10 cellular contexts compared by ENCODE assay signal in genomic region chr20:35312348-35312747, GRCh38. TPM values are rescaled to one million over a fixed set of nuclear protein-coding genes. Genes with fewer than 3 reads are reported as not detected.
DNase-seq lines count a peak whose midpoint lies in the region; ATAC-seq and TF ChIP-seq lines count a peak whose summit lies in the region.
"Had no signal": no experiment of that assay in that cellular context is flagged by ENCODE, and none has a peak within 500 bp of the region (broad histone marks: within the 10 kb centered on the region; RNA-seq: fewer than 3 reads in every experiment).

No MANE protein-coding gene starts in this region.

- peak; percentile 69 for DNase-seq in Calu3
- DNase-seq in IMR-90 = peak; percentile 96
- DNase-seq in activated naive CD8-positive, alpha-beta T cell treated with anti-CD3 and anti-CD28 coated beads for 36 hours = no peak
- DNase-seq in kidney glomerular epithelial cell (lab: John Stamatoyannopoulos, UW) = peak; percentile 89
- DNase-seq in CD14-positive monocyte (ENCODE audit: low spot score) = no peak
- DNase-seq in stimulated activated naive CD4-positive, alpha-beta T cell treated with Interleukin-2 at 50 U/mL for 16 hours (lab: John Stamatoyannopoulos, UW) = no peak
- DNase-seq in AML-193 (lab: John Stamatoyannopoulos, UW) = no peak
- DNase-seq: activated T-cell treated with anti-CD3 and anti-CD28 coated beads, Interleukin-2, amount 50 U/mL, for 1 hour; NCI-H510A had no signal

- peak overlapping the region; percentile 84 for H2BK5ac ChIP-seq in IMR-90 (ENCODE audit: low read depth, low read length, poor library complexity, severe bottlenecking)

- peak; percentile 33; the same call in 1 of the 2 replicates for TF ChIP-seq RAD21 in IMR-90 (IDR thresholded peaks at IDR 0.05; ENCODE audit: low read length)

- no peak overlapping the region for H3K14ac ChIP-seq in IMR-90 (replicated peaks; ENCODE audit: low read depth, low read length)

- dilution Hi-C loops in IMR-90 (cut with HindIII; ENCODE audit: low sequenced_read_pairs, unreplicated experiment) = no loop called here

- intact Hi-C loops in Calu3 (cut with micrococcal nuclease; ENCODE audit: unreplicated experiment) (no loop called here), IMR-90 (cut with micrococcal nuclease) (no loop called here), CD14-positive monocyte (cut with micrococcal nuclease) (no loop called here)

- H3K18ac ChIP-seq in IMR-90 (ENCODE audit: low read depth, low read length) = no peak overlapping the region

- H3K27ac Mint-ChIP-seq in Calu3 (ENCODE audit: unreplicated experiment) = peak overlapping the region; percentile 96
- H3K27ac Mint-ChIP-seq in activated naive CD8-positive, alpha-beta T cell treated with anti-CD3 and anti-CD28 coated beads for 36 hours = peak overlapping the region; percentile 50
- H3K27ac Mint-ChIP-seq in CD14-positive monocyte = peak overlapping the region in 1 of 7 donors; percentile 22

- H3K4me3 Mint-ChIP-seq in Calu3 (ENCODE audit: low read depth, unreplicated experiment) (peak overlapping the region; percentile 27), CD14-positive monocyte (no peak overlapping the region)
- no peak overlapping the region for H3K4me3 Mint-ChIP-seq in activated naive CD8-positive, alpha-beta T cell treated with anti-CD3 and anti-CD28 coated beads for 36 hours

- no peak overlapping the region for H2AK5ac ChIP-seq in IMR-90 (ENCODE audit: low read depth, low read length)

- H3K9ac ChIP-seq in IMR-90 (ENCODE audit: low read depth, low read length) = no peak overlapping the region

- H3K27me3 ChIP-seq in IMR-90 (ENCODE audit: control insufficient read depth, insufficient read depth, low read length) = no peaks in the 10 kb centered on the region

- H4K5ac ChIP-seq in IMR-90 (ENCODE audit: low read depth, low read length) = no peak overlapping the region; the same call in 1 of the 2 replicates

- H3K36me3 ChIP-seq in IMR-90 (ENCODE audit: control insufficient read depth, insufficient read depth, low read length) = no peaks in the 10 kb centered on the region

- H3K4ac ChIP-seq in IMR-90 (ENCODE audit: low read depth, low read length) = peak overlapping the region; percentile 78; the same call in 1 of the 2 replicates

- CTCF ChIA-PET in Calu3 (lab: Charles Lee) (interaction anchor here (0.6 to 1.4 kb wide), 6 partner anchors 8 to 60 kb away, joined by 3 to 8 read pairs (median 4); no protein-coding TSS in a partner anchor), IMR-90 (lab: Yijun Ruan, JAX) (no interaction called here)

- peak overlapping the region; percentile 99 for H2BK120ac ChIP-seq in IMR-90 (ENCODE audit: low read depth, low read length)

- H3K27ac ChIP-seq in IMR-90 (ENCODE audit: insufficient read depth, low read length) = no peak overlapping the region

- H3K4me1 Mint-ChIP-seq in Calu3 (ENCODE audit: low read depth, unreplicated experiment) (peaks cover 65% of the 10 kb centered on the region), CD14-positive monocyte (peaks cover 17% of the 10 kb centered on the region)
- H3K4me1 Mint-ChIP-seq in activated naive CD8-positive, alpha-beta T cell treated with anti-CD3 and anti-CD28 coated beads for 36 hours = peaks cover 31% of the 10 kb centered on the region

- ATAC-seq in IMR-90 (ENCODE audit: low read depth) (peak; percentile 72), HG02852 (IDR thresholded peaks at IDR 0.05; ENCODE audit: unreplicated experiment) (no peak)

- H2BK15ac ChIP-seq in IMR-90 (ENCODE audit: low read depth, low read length) = no peak overlapping the region; the same call in 2 of the 3 replicates

- in situ Hi-C loops in IMR-90 (cut with MboI; ENCODE audit: low sequenced_read_pairs) = no loop called here

- H3K23ac ChIP-seq in IMR-90 (ENCODE audit: low read depth, low read length) = peak overlapping the region; percentile 30; the same call in 1 of the 2 replicates

- no peak for TF ChIP-seq POLR2A in IMR-90 (IDR thresholded peaks at IDR 0.05; ENCODE audit: low read depth, low read length)

- H2AK9ac ChIP-seq in IMR-90 (replicated peaks; ENCODE audit: low read depth, low read length, poor library complexity) = no peak overlapping the region

- POLR2A ChIA-PET in IMR-90 (lab: Charles Lee; ENCODE audit: unreplicated experiment) = no interaction called here

- H4K8ac ChIP-seq in IMR-90 (ENCODE audit: low read depth in 2 of 2, low read length in 2 of 2) = peak overlapping the region; percentile 29 to 85; a peak in 2 of 4 replicates

- H3K9me3 ChIP-seq in IMR-90 (ENCODE audit: control insufficient read depth, insufficient read depth, low read length) = no peaks in the 10 kb centered on the region

- no CpG with 5 or more reads among the region's 1 CpG for WGBS in IMR-90 (ENCODE audit: extremely low coverage in 2 of 2, insufficient read length in 1 of 2), 2 experiments

- peak overlapping the region; percentile 92; the same call in 1 of the 2 replicates for H2BK20ac ChIP-seq in IMR-90 (ENCODE audit: low read depth, low read length)

- no peak overlapping the region for H2AFZ ChIP-seq in IMR-90 (replicated peaks; ENCODE audit: low read length, poor library complexity)

- peak overlapping the region; percentile 16; the same call in 1 of the 2 replicates for H3K4me2 ChIP-seq in IMR-90 (ENCODE audit: low read depth, low read length)

- BruUV-seq in Calu3 (replicated peaks; lab: Mats Ljungman, UMichigan) (no TSS peak), IMR-90 (replicated peaks; lab: Mats Ljungman, UMichigan) (no TSS peak)

- TF ChIP-seq CTCF in Calu3 (IDR thresholded peaks at IDR 0.05; ENCODE audit: unreplicated experiment) (no peak), IMR-90 (conservative IDR thresholded peaks at IDR 0.05; ENCODE audit: low read depth, low read length) (no peak), CD14-positive monocyte (IDR thresholded peaks at IDR 0.05) (no peak)

- H3K56ac ChIP-seq in IMR-90 (ENCODE audit: extremely low read depth, insufficient read depth, low read length) = no peak overlapping the region

- H3K4me1 ChIP-seq in IMR-90 (ENCODE audit: control insufficient read depth, insufficient read depth, low read length) = peaks cover 34% of the 10 kb centered on the region

- H4K91ac ChIP-seq in IMR-90 (ENCODE audit: insufficient read depth, low read depth, low read length) = 0 out of 2 replicates have a peak overlapping the region, but pooled peaks have one; percentile 35

- H3K9me3 Mint-ChIP-seq in Calu3 (ENCODE audit: low read depth, unreplicated experiment) (no peaks in the 10 kb centered on the region), CD14-positive monocyte (no peaks in the 10 kb centered on the region)
- H3K9me3 Mint-ChIP-seq in activated naive CD8-positive, alpha-beta T cell treated with anti-CD3 and anti-CD28 coated beads for 36 hours = no peaks in the 10 kb centered on the region

- H3K9me1 ChIP-seq in IMR-90 (ENCODE audit: insufficient read depth, low read length) = peaks cover 41% of the 10 kb centered on the region

- H3K4me3 ChIP-seq in IMR-90 (ENCODE audit: insufficient read depth, low read depth, low read length) = no peak overlapping the region

- peaks cover 0 to 49% of the 10 kb centered on the region in 2 experiments; a peak in 2 of 4 replicates for H3K79me1 ChIP-seq in IMR-90 (ENCODE audit: low read depth in 1 of 2, low read length in 2 of 2)

- no peaks in the 10 kb centered on the region for H3K27me3 Mint-ChIP-seq in Calu3 (ENCODE audit: unreplicated experiment)
- H3K27me3 Mint-ChIP-seq in activated naive CD8-positive, alpha-beta T cell treated with anti-CD3 and anti-CD28 coated beads for 36 hours = no peaks in the 10 kb centered on the region
- peaks cover 0 to 4% (median 0%) of the 10 kb centered on the region in 3 donors for H3K27me3 Mint-ChIP-seq in CD14-positive monocyte (ENCODE audit: low read depth in 3 of 3)

- peaks cover 12% of the 10 kb centered on the region for H3K36me3 Mint-ChIP-seq in Calu3 (ENCODE audit: insufficient read depth, unreplicated experiment)
- H3K36me3 Mint-ChIP-seq in activated naive CD8-positive, alpha-beta T cell treated with anti-CD3 and anti-CD28 coated beads for 36 hours = peaks cover 13% of the 10 kb centered on the region
- peaks cover 30 to 37% of the 10 kb centered on the region in 2 donors for H3K36me3 Mint-ChIP-seq in CD14-positive monocyte

- H4K20me1 ChIP-seq in IMR-90 (ENCODE audit: insufficient read depth, low read length) = no peaks in the 10 kb centered on the region

TF ChIP-seq in IMR-90, 13 proteins besides CTCF, POLR2A, EP300 and RAD21 (continues in another document):
- TF ChIP-seq BHLHE40 (IDR thresholded peaks at IDR 0.05; ENCODE audit: low read depth, low read length) (peak; percentile 70), NFE2L2 (IDR thresholded peaks at IDR 0.05; ENCODE audit: low read depth, low read length) (peak; percentile 92), FOS (IDR thresholded peaks at IDR 0.05; ENCODE audit: low read depth, low read length) (peak; percentile 70), MAFK (IDR thresholded peaks at IDR 0.05; ENCODE audit: low read depth, low read length) (peak; percentile 54)

RNA-seq across cellular contexts. Expression of gene FAM83C, which starts 20.1 kb away (rescaled TPM):
- 0.12 TPM in 1 of 2 replicates, not detected in the other for total RNA-seq in Calu3 (2022)
- not detected in 2 replicates for total RNA-seq in IMR-90 (2012; rRNA removed)
- polyA plus RNA-seq in IMR-90 (2012; rRNA removed) = 0.02 and 0.03 TPM in 2 replicates
- polyA plus RNA-seq in IMR-90 (2012; cell fraction: cytosol; rRNA removed) = 0.02 TPM in 1 of 2 replicates, not detected in the other
- polyA plus RNA-seq in IMR-90 (2012; cell fraction: nucleus; rRNA removed; ENCODE audit: low replicate concordance) = 0.03 and 0.13 TPM in 2 replicates
- total RNA-seq in activated naive CD8-positive, alpha-beta T cell treated with anti-CD3 and anti-CD28 coated beads for 36 hours = not detected
- polyA plus RNA-seq in CD14-positive monocyte = not detected

RNA-seq across cellular contexts. Expression of gene EIF6, which starts 27.8 kb away (rescaled TPM):
- total RNA-seq in Calu3 (2022) = 271 and 317 TPM in 2 replicates
- total RNA-seq in IMR-90 (2012; rRNA removed) = 215 and 227 TPM in 2 replicates
- 215 and 258 TPM in 2 replicates for polyA plus RNA-seq in IMR-90 (2012; rRNA removed)
- 163 and 323 TPM in 2 replicates for polyA plus RNA-seq in IMR-90 (2012; cell fraction: cytosol; rRNA removed)
- polyA plus RNA-seq in IMR-90 (2012; cell fraction: nucleus; rRNA removed; ENCODE audit: low replicate concordance) = 385 and 588 TPM in 2 replicates
- 100 to 1,000 TPM; 172 to 179 TPM for total RNA-seq in activated naive CD8-positive, alpha-beta T cell treated with anti-CD3 and anti-CD28 coated beads for 36 hours
- 100 to 1,000 TPM; 190 to 222 TPM for polyA plus RNA-seq in CD14-positive monocyte

RNA-seq across cellular contexts. Expression of gene MMP24OS, which starts 34.4 kb away (rescaled TPM):
- total RNA-seq in Calu3 (2022) (86.8 and 95.4 TPM in 2 replicates), IMR-90 (2012; rRNA removed) (5.9 and 7.2 TPM in 2 replicates)
- polyA plus RNA-seq in IMR-90 (2012; rRNA removed) (64.9 and 67.6 TPM in 2 replicates), CD14-positive monocyte (1 to 10 TPM; 9.5 to 9.6 TPM)
- polyA plus RNA-seq in IMR-90 (2012; cell fraction: cytosol; rRNA removed) = 56.9 and 92.5 TPM in 2 replicates
- polyA plus RNA-seq in IMR-90 (2012; cell fraction: nucleus; rRNA removed; ENCODE audit: low replicate concordance) = 54.7 and 75.9 TPM in 2 replicates
- total RNA-seq in activated naive CD8-positive, alpha-beta T cell treated with anti-CD3 and anti-CD28 coated beads for 36 hours = 10 to 100 TPM; 27.2 to 27.4 TPM

Comparison
In these comparisons a context has a peak if more than half of its experiments do, and no peak if none do; other contexts are left out.
1. DNase-seq: peak in Calu3 (single experiment), IMR-90 (single experiment) and kidney glomerular epithelial cell (single experiment); none in activated naive CD8-positive, alpha-beta T cell treated with anti-CD3 and anti-CD28 coated beads for 36 hours (single experiment), CD14-positive monocyte (single experiment), stimulated activated naive CD4-positive, alpha-beta T cell treated with Interleukin-2 at 50 U/mL for 16 hours (single experiment) and AML-193 (0 of 2).